In genomic region chr2:216183459-216183858, GRCh38 we compare ENCODE assay signal across 13 cellular contexts.
A peak's percentile ranks its signal among the peaks of the same experiment; 100 is the strongest.
DNase-seq lines count a peak whose midpoint lies in the region; ATAC-seq and TF ChIP-seq lines count a peak whose summit lies in the region.
"Had no signal": no experiment of that assay in that cellular context is flagged by ENCODE, and none has a peak within 500 bp of the region (broad histone marks: within the 10 kb centered on the region; RNA-seq: fewer than 3 reads in every experiment).

No MANE protein-coding gene starts in this region.

- no peak overlapping the region for H3K4me3 Mint-ChIP-seq in GM23338

- intact Hi-C loops in mucosa of descending colon (cut with DNase I, micrococcal nuclease): no loop called here

- peaks cover 31% of the 10 kb centered on the region for H3K36me3 Mint-ChIP-seq in GM23338 (ENCODE audit: low read depth)

- peaks cover 96% of the 10 kb centered on the region for H3K79me2 ChIP-seq in GM23338 (replicated peaks; ENCODE audit: insufficient read depth)

- peaks cover 76% of the 10 kb centered on the region for H3K4me1 Mint-ChIP-seq in GM23338

- H3K4me1 ChIP-seq in GM23338 (ENCODE audit: insufficient read depth): peaks cover 25% of the 10 kb centered on the region
- H3K4me1 ChIP-seq in mucosa of descending colon (ENCODE audit: low read depth): no peaks in the 10 kb centered on the region

- no peak overlapping the region for H3K4me3 ChIP-seq in GM23338
- H3K4me3 ChIP-seq in mucosa of descending colon: no peak overlapping the region
- H3K4me3 ChIP-seq: HAP-1, hepatocyte, Peyer's patch, skin epidermis had no signal

- TF ChIP-seq CTCF in GM23338 (conservative IDR thresholded peaks at IDR 0.05; ENCODE audit: low read depth in 2 of 2) (no peak), mucosa of descending colon (IDR thresholded peaks at IDR 0.05) (no peak)

- H3K36me3 ChIP-seq in GM23338 (ENCODE audit: insufficient read depth) (peaks cover 12% of the 10 kb centered on the region), mucosa of descending colon (ENCODE audit: low read depth) (no peaks in the 10 kb centered on the region)

- peak overlapping the region; percentile 80 for H3K27ac Mint-ChIP-seq in GM23338

- no peaks in the 10 kb centered on the region for H3F3A ChIP-seq in GM23338 (replicated peaks; ENCODE audit: low read depth)

- H3K9me2 ChIP-seq in GM23338 (ENCODE audit: insufficient read depth): no peaks in the 10 kb centered on the region

- ATAC-seq in GM23338 (no peak), mucosa of descending colon (peak; percentile 33), HG03039 (IDR thresholded peaks at IDR 0.05; ENCODE audit: unreplicated experiment) (no peak)

- H2AFZ ChIP-seq in GM23338: no peak overlapping the region
- H2AFZ ChIP-seq: hepatocyte had no signal

- no peaks in the 10 kb centered on the region for H3K9me3 ChIP-seq in mucosa of descending colon
- H3K9me3 ChIP-seq: HAP-1, Peyer's patch had no signal

- no peaks in the 10 kb centered on the region for H3K9me3 Mint-ChIP-seq in GM23338

- DNase-seq in GF-D8 (lab: John Stamatoyannopoulos, UW) (peak; percentile 33), GM23338 (ENCODE audit: low spot score) (no peak), OCI-M1 (lab: John Stamatoyannopoulos, UW) (peak; percentile 84), mucosa of descending colon (no peak), NCI-H146 treated with DMSO at 0.1 percent for 48 hours (lab: John Stamatoyannopoulos, UW; ENCODE audit: unreplicated experiment) (no peak), COLO829 (ENCODE audit: low spot score) (no peak), GOT3 (lab: John Stamatoyannopoulos, UW) (no peak)
- DNase-seq: NCI-H1694, Peyer's patch had no signal

- H3K27me3 ChIP-seq in GM23338 (ENCODE audit: insufficient read depth): no peaks in the 10 kb centered on the region
- H3K27me3 ChIP-seq: hepatocyte, Peyer's patch had no signal

- no peak overlapping the region for H3K4me2 ChIP-seq in GM23338
- H3K4me2 ChIP-seq: hepatocyte had no signal

- peaks cover 6% of the 10 kb centered on the region for H3K27me3 Mint-ChIP-seq in GM23338 (ENCODE audit: insufficient read depth, low read depth, poor library complexity)

- peak overlapping the region; percentile 77; the same call in 1 of the 2 replicates for H3K27ac ChIP-seq in GM23338 (ENCODE audit: low read depth)
- H3K27ac ChIP-seq: hepatocyte had no signal

- H4K20me1 ChIP-seq in GM23338 (replicated peaks; ENCODE audit: insufficient read depth): peaks cover 45% of the 10 kb centered on the region

TF ChIP-seq in GM23338, 12 proteins besides CTCF, POLR2A, EP300 and RAD21:
- TF ChIP-seq ZNF114 (CRISPR knock-in tag; IDR thresholded peaks at IDR 0.05) (no peak), NANOG (IDR thresholded peaks at IDR 0.05; ENCODE audit: borderline replicate concordance) (no peak), CREB1 (CRISPR knock-in tag; IDR thresholded peaks at IDR 0.05; ENCODE audit: low read depth) (no peak), ZNF331 (CRISPR knock-in tag; IDR thresholded peaks at IDR 0.05; ENCODE audit: low read depth) (no peak), EZH2phosphoT487 (IDR thresholded peaks at IDR 0.05; ENCODE audit: unreplicated experiment) (no peak), REST (IDR thresholded peaks at IDR 0.05; ENCODE audit: unreplicated experiment) (no peak), STAT1 (IDR thresholded peaks at IDR 0.05; ENCODE audit: unreplicated experiment) (no peak), JUNB (IDR thresholded peaks at IDR 0.05; ENCODE audit: unreplicated experiment) (no peak)
- TF ChIP-seq, protein P1, sequence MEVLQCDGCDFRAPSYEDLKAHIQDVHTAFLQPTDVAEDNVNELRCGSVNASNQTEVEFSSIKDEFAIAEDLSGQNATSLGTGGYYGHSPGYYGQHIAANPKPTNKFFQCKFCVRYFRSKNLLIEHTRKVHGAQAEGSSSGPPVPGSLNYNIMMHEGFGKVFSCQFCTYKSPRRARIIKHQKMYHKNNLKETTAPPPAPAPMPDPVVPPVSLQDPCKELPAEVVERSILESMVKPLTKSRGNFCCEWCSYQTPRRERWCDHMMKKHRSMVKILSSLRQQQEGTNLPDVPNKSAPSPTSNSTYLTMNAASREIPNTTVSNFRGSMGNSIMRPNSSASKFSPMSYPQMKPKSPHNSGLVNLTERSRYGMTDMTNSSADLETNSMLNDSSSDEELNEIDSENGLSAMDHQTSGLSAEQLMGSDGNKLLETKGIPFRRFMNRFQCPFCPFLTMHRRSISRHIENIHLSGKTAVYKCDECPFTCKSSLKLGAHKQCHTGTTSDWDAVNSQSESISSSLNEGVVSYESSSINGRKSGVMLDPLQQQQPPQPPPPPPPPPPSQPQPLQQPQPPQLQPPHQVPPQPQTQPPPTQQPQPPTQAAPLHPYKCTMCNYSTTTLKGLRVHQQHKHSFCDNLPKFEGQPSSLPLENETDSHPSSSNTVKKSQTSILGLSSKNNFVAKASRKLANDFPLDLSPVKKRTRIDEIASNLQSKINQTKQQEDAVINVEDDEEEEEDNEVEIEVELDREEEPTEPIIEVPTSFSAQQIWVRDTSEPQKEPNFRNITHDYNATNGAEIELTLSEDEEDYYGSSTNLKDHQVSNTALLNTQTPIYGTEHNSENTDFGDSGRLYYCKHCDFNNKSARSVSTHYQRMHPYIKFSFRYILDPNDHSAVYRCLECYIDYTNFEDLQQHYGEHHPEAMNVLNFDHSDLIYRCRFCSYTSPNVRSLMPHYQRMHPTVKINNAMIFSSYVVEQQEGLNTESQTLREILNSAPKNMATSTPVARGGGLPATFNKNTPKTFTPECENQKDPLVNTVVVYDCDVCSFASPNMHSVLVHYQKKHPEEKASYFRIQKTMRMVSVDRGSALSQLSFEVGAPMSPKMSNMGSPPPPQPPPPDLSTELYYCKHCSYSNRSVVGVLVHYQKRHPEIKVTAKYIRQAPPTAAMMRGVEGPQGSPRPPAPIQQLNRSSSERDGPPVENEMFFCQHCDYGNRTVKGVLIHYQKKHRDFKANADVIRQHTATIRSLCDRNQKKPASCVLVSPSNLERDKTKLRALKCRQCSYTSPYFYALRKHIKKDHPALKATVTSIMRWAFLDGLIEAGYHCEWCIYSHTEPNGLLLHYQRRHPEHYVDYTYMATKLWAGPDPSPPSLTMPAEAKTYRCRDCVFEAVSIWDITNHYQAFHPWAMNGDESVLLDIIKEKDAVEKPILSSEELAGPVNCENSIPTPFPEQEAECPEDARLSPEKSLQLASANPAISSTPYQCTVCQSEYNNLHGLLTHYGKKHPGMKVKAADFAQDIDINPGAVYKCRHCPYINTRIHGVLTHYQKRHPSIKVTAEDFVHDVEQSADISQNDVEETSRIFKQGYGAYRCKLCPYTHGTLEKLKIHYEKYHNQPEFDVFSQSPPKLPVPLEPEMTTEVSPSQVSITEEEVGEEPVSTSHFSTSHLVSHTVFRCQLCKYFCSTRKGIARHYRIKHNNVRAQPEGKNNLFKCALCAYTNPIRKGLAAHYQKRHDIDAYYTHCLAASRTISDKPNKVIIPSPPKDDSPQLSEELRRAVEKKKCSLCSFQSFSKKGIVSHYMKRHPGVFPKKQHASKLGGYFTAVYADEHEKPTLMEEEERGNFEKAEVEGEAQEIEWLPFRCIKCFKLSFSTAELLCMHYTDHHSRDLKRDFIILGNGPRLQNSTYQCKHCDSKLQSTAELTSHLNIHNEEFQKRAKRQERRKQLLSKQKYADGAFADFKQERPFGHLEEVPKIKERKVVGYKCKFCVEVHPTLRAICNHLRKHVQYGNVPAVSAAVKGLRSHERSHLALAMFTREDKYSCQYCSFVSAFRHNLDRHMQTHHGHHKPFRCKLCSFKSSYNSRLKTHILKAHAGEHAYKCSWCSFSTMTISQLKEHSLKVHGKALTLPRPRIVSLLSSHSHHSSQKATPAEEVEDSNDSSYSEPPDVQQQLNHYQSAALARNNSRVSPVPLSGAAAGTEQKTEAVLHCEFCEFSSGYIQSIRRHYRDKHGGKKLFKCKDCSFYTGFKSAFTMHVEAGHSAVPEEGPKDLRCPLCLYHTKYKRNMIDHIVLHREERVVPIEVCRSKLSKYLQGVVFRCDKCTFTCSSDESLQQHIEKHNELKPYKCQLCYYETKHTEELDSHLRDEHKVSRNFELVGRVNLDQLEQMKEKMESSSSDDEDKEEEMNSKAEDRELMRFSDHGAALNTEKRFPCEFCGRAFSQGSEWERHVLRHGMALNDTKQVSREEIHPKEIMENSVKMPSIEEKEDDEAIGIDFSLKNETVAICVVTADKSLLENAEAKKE (CRISPR knock-in tag; IDR thresholded peaks at IDR 0.05): no peak
TF ChIP-seq in GM23338: peak in this region for 0.

Comparison
In these comparisons a context has a peak if more than half of its experiments do, and no peak if none do; other contexts are left out.
1. DNase-seq: peak in GF-D8 (single experiment) and OCI-M1 (single experiment); none in GM23338 (single experiment), mucosa of descending colon (0 of 3), NCI-H146 treated with DMSO at 0.1 percent for 48 hours (single experiment), COLO829 (single experiment) and GOT3 (single experiment).